Comparison of ENCODE assay signal across 1 cellular context in the genomic region with DNA sequence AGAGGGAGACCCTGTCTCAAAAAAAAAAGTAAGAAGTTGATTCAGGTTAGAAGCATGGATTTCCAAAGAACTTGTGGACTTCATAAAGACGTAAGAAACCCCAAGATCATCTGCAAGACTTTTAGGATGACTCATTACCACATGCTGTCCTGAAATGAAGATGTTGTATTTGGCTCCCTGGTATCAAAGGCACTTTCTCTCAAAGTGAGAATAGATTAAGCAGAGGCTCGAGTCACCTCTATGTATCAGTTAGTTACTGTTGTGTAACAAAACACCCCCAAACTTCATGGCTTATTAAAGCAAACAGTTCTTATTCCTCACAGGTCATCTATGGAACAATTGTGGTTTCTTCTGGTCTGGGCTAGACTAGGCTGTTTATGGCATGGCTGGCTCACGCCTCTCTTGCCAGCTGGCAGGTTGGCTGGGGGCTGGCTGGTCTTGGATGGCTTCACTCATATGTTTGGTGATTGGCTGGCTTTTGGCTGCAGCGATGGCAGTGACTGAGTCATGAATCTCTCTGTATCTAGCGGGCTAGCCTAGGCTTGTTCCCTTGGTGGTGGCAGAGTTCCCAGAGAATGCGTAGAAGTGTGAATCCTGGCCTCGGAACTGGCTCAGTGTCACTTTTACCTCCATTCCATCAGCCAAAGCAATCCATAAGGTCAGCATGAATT.
TF ChIP-seq lines count a peak whose summit lies in the region.

No MANE protein-coding gene starts in this region.

TF ChIP-seq in GM12878, 131 proteins besides CTCF, POLR2A, EP300 and RAD21 (continued from another document):
- TF ChIP-seq SUPT20H (IDR thresholded peaks at IDR 0.05; ENCODE audit: borderline replicate concordance, control insufficient read depth, low read depth, low read length) (no peak), RELA (IDR thresholded peaks at IDR 0.05; ENCODE audit: borderline replicate concordance, partially characterized antibody) (no peak)
